Comparison of ENCODE assay signal across 8 cellular contexts in genomic region chr9:99822096-99822595, GRCh38. TPM values are rescaled to one million over a fixed set of nuclear protein-coding genes. Genes with fewer than 3 reads are reported as not detected.
DNase-seq lines count a peak whose midpoint lies in the region; ATAC-seq and TF ChIP-seq lines count a peak whose summit lies in the region.

No MANE protein-coding gene starts in this region.

- no peaks in the 10 kb centered on the region for H3K9me3 ChIP-seq in lower lobe of right lung
- no peaks in the 10 kb centered on the region for H3K9me3 ChIP-seq in transverse colon

- H3K4me3 ChIP-seq in lower lobe of right lung = peak overlapping the region; percentile 84
- peak overlapping the region; percentile 66 to 79 (median 72) for H3K4me3 ChIP-seq in transverse colon

- H3K36me3 Mint-ChIP-seq in MCF 10A (ENCODE audit: insufficient read depth, unreplicated experiment) = no peaks in the 10 kb centered on the region

- H3K9me3 Mint-ChIP-seq in MCF 10A (ENCODE audit: unreplicated experiment) = no peaks in the 10 kb centered on the region

- H3K36me3 ChIP-seq in lower lobe of right lung (no peaks in the 10 kb centered on the region), transverse colon (no peaks in the 10 kb centered on the region)

- no TSS peak for BruUV-seq in MCF 10A (replicated peaks; lab: Mats Ljungman, UMichigan)

- peak in 1 of 2 donors; percentile 0 for ATAC-seq in lower lobe of right lung
- no peak for ATAC-seq in GM21367 (IDR thresholded peaks at IDR 0.05; ENCODE audit: unreplicated experiment)

- TF ChIP-seq POLR2A in transverse colon (IDR thresholded peaks at IDR 0.05) = no peak

- TF ChIP-seq EP300 in transverse colon (IDR thresholded peaks at IDR 0.05; ENCODE audit: low read depth) = no peak

- peak overlapping the region; percentile 89 for H3K27ac Mint-ChIP-seq in MCF 10A (ENCODE audit: low read depth, unreplicated experiment)

- peak overlapping the region; percentile 93 for H3K4me3 Mint-ChIP-seq in MCF 10A (ENCODE audit: unreplicated experiment)

- TF ChIP-seq CTCF in MCF 10A (IDR thresholded peaks at IDR 0.05; ENCODE audit: unreplicated experiment) = no peak
- no peak for TF ChIP-seq CTCF in lower lobe of right lung (IDR thresholded peaks at IDR 0.05)
- no peak for TF ChIP-seq CTCF in transverse colon (IDR thresholded peaks at IDR 0.05)
- TF ChIP-seq CTCF in GM10248 (IDR thresholded peaks at IDR 0.05; ENCODE audit: control extremely low read depth, extremely low read depth, low read depth, missing control alignments) = no peak

- H3K4me1 Mint-ChIP-seq in MCF 10A (ENCODE audit: insufficient read depth, unreplicated experiment) = peaks cover 25% of the 10 kb centered on the region

- CTCF ChIA-PET in MCF 10A (lab: Yijun Ruan, JAX) (interaction anchor here (0.6 to 2.3 kb wide), 7 partner anchors 13 to 1559 kb away, joined by 3 to 8 read pairs (median 3); no protein-coding TSS in a partner anchor), GM10248 (lab: Yijun Ruan, JAX) (interaction anchor here (0.9 to 2.2 kb wide), 3 partner anchors 22 to 637 kb away, joined by 3 to 7 read pairs (median 4); no protein-coding TSS in a partner anchor)

- POLR2A ChIA-PET in MCF 10A (lab: Yijun Ruan, JAX) = interaction anchor here (0.8 to 5.4 kb wide), 12 partner anchors 12 to 605 kb away, joined by 3 to 71 read pairs (median 5); partner anchors contain the start of genes ALG2, ERP44, INVS and MSANTD3
- POLR2A ChIA-PET in GM10248 (lab: Yijun Ruan, JAX) = interaction anchor here (1.0 to 1.5 kb wide), 2 partner anchors 559 to 600 kb away, joined by 4 to 7 read pairs; partner anchors contain the start of genes ALG2 and SEC61B

- intact Hi-C loops in MCF 10A (cut with micrococcal nuclease) (loop anchor here (5.0 to 10.0 kb wide), 4 partner anchors 143 to 605 kb away; partner anchors contain the start of gene MSANTD3), lower lobe of right lung (cut with DNase I) (no loop called here), transverse colon (cut with DNase I; ENCODE audit: low total_unique reads) (loop anchor here (5.0 kb wide), 1 partner anchor 85 kb away; the partner anchor contains the start of gene STX17)

- WGBS in transverse colon (ENCODE audit: low coverage in 1 of 2), 2 donors = 0% methylated on average over 19 of the region's 34 CpGs; no CpG with 5 or more reads in 1 of the 2 donors

- H3K4me1 ChIP-seq in lower lobe of right lung = peaks cover 57% of the 10 kb centered on the region
- H3K4me1 ChIP-seq in transverse colon = peaks cover 18 to 56% (median 50%) of the 10 kb centered on the region in 4 donors

- DNase-seq in COLO829 (ENCODE audit: low spot score) (peak; percentile 21), KG1 (lab: John Stamatoyannopoulos, UW) (peak; percentile 19), MCF 10A (ENCODE audit: unreplicated experiment) (peak; percentile 21), lower lobe of right lung (no peak), transverse colon (peak; percentile 52), GM10248 (ENCODE audit: extremely low spot score) (no peak), NCI-H2029 treated with DMSO at 0.1 percent for 48 hours (lab: John Stamatoyannopoulos, UW) (no peak)

- in situ Hi-C loops in transverse colon (cut with MboI; ENCODE audit: low pct_ligation_motif_present in 1 of 4, low pct_unique_long_range_greater_than_20kb in 1 of 4, low sequenced_read_pairs in 3 of 4) = loop anchor here in 3 of 4 donors (25.0 kb wide), 2 partner anchors 190 to 515 kb away; no protein-coding TSS in a partner anchor

- H3K27me3 Mint-ChIP-seq in MCF 10A (ENCODE audit: insufficient read depth, unreplicated experiment) = peaks cover 15% of the 10 kb centered on the region

- H3K27ac ChIP-seq in lower lobe of right lung (peak overlapping the region; percentile 97), transverse colon (peak overlapping the region; percentile 90 to 97 (median 94))

- peaks cover 32% of the 10 kb centered on the region for H3K27me3 ChIP-seq in lower lobe of right lung (ENCODE audit: low read depth)
- H3K27me3 ChIP-seq in transverse colon = peaks cover 50% of the 10 kb centered on the region

RNA-seq across cellular contexts. Expression of gene NR4A3, which starts 0.5 kb away (rescaled TPM):
- total RNA-seq in MCF 10A (2022) (0.16 and 0.25 TPM in 2 replicates), lower lobe of right lung (1.7 TPM), transverse colon (1 to 10 TPM in 2 of 4 donors, under 1 TPM in 2; 0.48 to 3.4 (median 1.3) TPM)

Comparison
In these comparisons a context has a peak if more than half of its experiments do, and no peak if none do; other contexts are left out.
1. DNase-seq: peak in COLO829 (single experiment), KG1 (single experiment), MCF 10A (single experiment) and transverse colon (single experiment); none in lower lobe of right lung (single experiment), GM10248 (single experiment) and NCI-H2029 treated with DMSO at 0.1 percent for 48 hours (single experiment).